13 cellular contexts compared by ENCODE assay signal in genomic region chr17:66533572-66533971, GRCh38.
DNase-seq lines count a peak whose midpoint lies in the region; ATAC-seq and TF ChIP-seq lines count a peak whose summit lies in the region.
"Had no signal": no experiment of that assay in that cellular context is flagged by ENCODE, and none has a peak within 500 bp of the region (broad histone marks: within the 10 kb centered on the region; RNA-seq: fewer than 3 reads in every experiment).

No MANE protein-coding gene starts in this region.

- no peak for TF ChIP-seq POLR2A in ovary (IDR thresholded peaks at IDR 0.05)

- no peaks in the 10 kb centered on the region for H3K27me3 ChIP-seq in ovary

- H3K27ac ChIP-seq in ovary, result peak overlapping the region in 1 of 2 donors; percentile 18
- H3K27ac ChIP-seq: psoas muscle had no signal

- H3K36me3 ChIP-seq in ovary, result no peaks in the 10 kb centered on the region

- ATAC-seq in GM18873 (IDR thresholded peaks at IDR 0.05; ENCODE audit: low FRiP score, unreplicated experiment) (no peak), GM18520 (IDR thresholded peaks at IDR 0.05; ENCODE audit: unreplicated experiment) (no peak), left colon (no peak)
- ATAC-seq: effector memory CD8-positive, alpha-beta T cell; psoas muscle had no signal

- no peak for TF ChIP-seq EP300 in ovary (IDR thresholded peaks at IDR 0.05)

- H3K4me3 ChIP-seq in ovary, result no peak overlapping the region
- H3K4me3 ChIP-seq: psoas muscle had no signal

- H3K4me1 ChIP-seq in ovary (ENCODE audit: insufficient read depth), result peaks cover 11% of the 10 kb centered on the region
- H3K4me1 ChIP-seq: psoas muscle had no signal

- H3K9me3 ChIP-seq in ovary, result no peaks in the 10 kb centered on the region
- H3K9me3 ChIP-seq: psoas muscle had no signal

- intact Hi-C loops in ovary (cut with DNase I), result no loop called here
- intact Hi-C loops in left colon (cut with DNase I, micrococcal nuclease), result no loop called here

- DNase-seq in G401 (ENCODE audit: low spot score) (peak; percentile 49), amygdala (lab: John Stamatoyannopoulos, UW) (peak in 31 of 56 donors; percentile 8 to 81 (median 35)), hippocampal formation (lab: John Stamatoyannopoulos, UW) (peak; percentile 41 to 55), ovary (peak in 4 of 5 donors; percentile 37 to 57 (median 44)), NCI-H446 treated with DMSO at 0.1 percent for 48 hours (lab: John Stamatoyannopoulos, UW) (no peak), left colon (no peak)
- DNase-seq: activated CD4-positive, CD25-positive, alpha-beta regulatory T cell treated with anti-CD3 and anti-CD28 coated beads, Interleukin-2, amount 50 U/mL, for 72 hours; effector memory CD8-positive, alpha-beta T cell; NCI-H510A; psoas muscle; SHP77 treated with DMSO at 0.1 percent for 48 hours had no signal

- in situ Hi-C loops in G401 (cut with HindIII; ENCODE audit: low sequenced_read_pairs), result no loop called here

- WGBS in ovary, 3 donors, result 8 to 20% (median 12%) methylated on average over 9 of the region's 9 CpGs

- no peak for TF ChIP-seq CTCF in ovary (IDR thresholded peaks at IDR 0.05)

Comparison
In these comparisons a context has a peak if more than half of its experiments do, and no peak if none do; other contexts are left out.
1. DNase-seq: peak in G401 (single experiment), amygdala (31 of 56), hippocampal formation (2 of 2) and ovary (4 of 5); none in NCI-H446 treated with DMSO at 0.1 percent for 48 hours (single experiment) and left colon (0 of 2).